ENCODE assay signal across 10 cellular contexts in genomic region chr4:25879991-25880641, GRCh38. TPM values are rescaled to one million over a fixed set of nuclear protein-coding genes. Genes with fewer than 3 reads are reported as not detected.
A peak's percentile ranks its signal among the peaks of the same experiment; 100 is the strongest.
DNase-seq lines count a peak whose midpoint lies in the region; ATAC-seq and TF ChIP-seq lines count a peak whose summit lies in the region.
"Had no signal": no experiment of that assay in that cellular context is flagged by ENCODE, and none has a peak within 500 bp of the region (broad histone marks: within the 10 kb centered on the region; RNA-seq: fewer than 3 reads in every experiment).

No MANE protein-coding gene starts in this region.

- H3K27ac ChIP-seq in Karpas-422 (ENCODE audit: low read length): peak overlapping the region; percentile 99
- H3K27ac ChIP-seq in transverse colon: no peak overlapping the region
- H3K27ac ChIP-seq: epithelial cell of prostate had no signal

- H3K36me3 ChIP-seq in Karpas-422 (ENCODE audit: insufficient read depth, low read length): no peaks in the 10 kb centered on the region
- H3K36me3 ChIP-seq in transverse colon: no peaks in the 10 kb centered on the region

- WGBS in transverse colon (ENCODE audit: low coverage in 1 of 2), 2 donors: 63 to 67% methylated on average over 7 of the region's 7 CpGs

- DNase-seq in Karpas-422 (peak; percentile 93), iris pigment epithelial cell (ENCODE audit: low read depth) (peak; percentile 25), AML-193 (lab: John Stamatoyannopoulos, UW) (no peak), SW480 (ENCODE audit: low spot score) (no peak), transverse colon (no peak)
- no peak for DNase-seq in stimulated activated CD4-positive, alpha-beta T cell treated with anti-CD3 and anti-CD28 coated beads, Interleukin-4, amount 100 ng/mL, for 1 hour
- DNase-seq: activated naive CD4-positive, alpha-beta T cell treated with anti-CD3 and anti-CD28 coated beads, Interleukin-2, amount 50 U/mL, for 16 hours had no signal

- TF ChIP-seq POLR2A in transverse colon (IDR thresholded peaks at IDR 0.05): no peak

- H2AFZ ChIP-seq in Karpas-422 (ENCODE audit: low read length): no peak overlapping the region

- no peak for TF ChIP-seq EP300 in transverse colon (IDR thresholded peaks at IDR 0.05; ENCODE audit: low read depth)

- H3K9me3 ChIP-seq in Karpas-422 (ENCODE audit: low read length): no peaks in the 10 kb centered on the region
- no peaks in the 10 kb centered on the region for H3K9me3 ChIP-seq in transverse colon

- H3K27me3 ChIP-seq in Karpas-422 (ENCODE audit: low read length): no peaks in the 10 kb centered on the region
- no peaks in the 10 kb centered on the region for H3K27me3 ChIP-seq in transverse colon

- ATAC-seq in GM18867 (IDR thresholded peaks at IDR 0.05; ENCODE audit: unreplicated experiment) (peak; percentile 69), HG02642 (IDR thresholded peaks at IDR 0.05; ENCODE audit: poor library complexity, unreplicated experiment) (peak; percentile 53)

- no peaks in the 10 kb centered on the region for H4K20me1 ChIP-seq in Karpas-422 (ENCODE audit: insufficient read depth, low read depth, low read length)

- in situ Hi-C loops in transverse colon (cut with MboI; ENCODE audit: low pct_ligation_motif_present in 1 of 4, low pct_unique_long_range_greater_than_20kb in 1 of 4, low sequenced_read_pairs in 3 of 4): no loop called here

- intact Hi-C loops in transverse colon (cut with DNase I; ENCODE audit: low total_unique reads): no loop called here

- TF ChIP-seq CTCF in transverse colon (IDR thresholded peaks at IDR 0.05): no peak

- peaks cover 80% of the 10 kb centered on the region for H3K4me1 ChIP-seq in Karpas-422 (ENCODE audit: low read length)
- H3K4me1 ChIP-seq in transverse colon: no peaks in the 10 kb centered on the region

- H3K4me3 ChIP-seq in Karpas-422 (ENCODE audit: low read length) (peak overlapping the region; percentile 18), transverse colon (no peak overlapping the region)

- H3K9ac ChIP-seq in Karpas-422 (ENCODE audit: low read length): peak overlapping the region; percentile 67

- H3K9me2 ChIP-seq in Karpas-422 (replicated peaks; ENCODE audit: insufficient read depth, low read length): no peaks in the 10 kb centered on the region

- no peaks in the 10 kb centered on the region for H3K79me2 ChIP-seq in Karpas-422 (ENCODE audit: low read length)

- H3K4me2 ChIP-seq in Karpas-422 (ENCODE audit: low read depth, low read length, poor library complexity, severe bottlenecking): peak overlapping the region; percentile 76

RNA-seq across cellular contexts. Expression of gene SEL1L3, which starts 17.3 kb away (rescaled TPM):
- total RNA-seq in Karpas-422 (2014; rRNA removed; shearing (Covaris generic); ENCODE audit: low replicate concordance): 222 and 271 TPM in 2 replicates
- 100 to 1,000 TPM in 2 of 4 donors, 10 to 100 TPM in 2; 51.3 to 128 (median 98.3) TPM for total RNA-seq in transverse colon

RNA-seq across cellular contexts. Expression of gene SMIM20, which starts 33.9 kb away (rescaled TPM):
- 53.2 and 85.2 TPM in 2 replicates for total RNA-seq in Karpas-422 (2014; rRNA removed; shearing (Covaris generic); ENCODE audit: low replicate concordance)
- total RNA-seq in transverse colon: 10 to 100 TPM in 2 of 4 donors, 1 to 10 TPM in 2; 1.8 to 46.8 (median 16.4) TPM

Comparison
In these comparisons a context has a peak if more than half of its experiments do, and no peak if none do; other contexts are left out.
1. DNase-seq: peak in Karpas-422 (single experiment) and iris pigment epithelial cell (single experiment); none in AML-193 (0 of 2), SW480 (single experiment), stimulated activated CD4-positive, alpha-beta T cell treated with anti-CD3 and anti-CD28 coated beads, Interleukin-4, amount 100 ng/mL, for 1 hour (single experiment) and transverse colon (single experiment).